ENCODE assay signal across 2 cellular contexts in the genomic region with DNA sequence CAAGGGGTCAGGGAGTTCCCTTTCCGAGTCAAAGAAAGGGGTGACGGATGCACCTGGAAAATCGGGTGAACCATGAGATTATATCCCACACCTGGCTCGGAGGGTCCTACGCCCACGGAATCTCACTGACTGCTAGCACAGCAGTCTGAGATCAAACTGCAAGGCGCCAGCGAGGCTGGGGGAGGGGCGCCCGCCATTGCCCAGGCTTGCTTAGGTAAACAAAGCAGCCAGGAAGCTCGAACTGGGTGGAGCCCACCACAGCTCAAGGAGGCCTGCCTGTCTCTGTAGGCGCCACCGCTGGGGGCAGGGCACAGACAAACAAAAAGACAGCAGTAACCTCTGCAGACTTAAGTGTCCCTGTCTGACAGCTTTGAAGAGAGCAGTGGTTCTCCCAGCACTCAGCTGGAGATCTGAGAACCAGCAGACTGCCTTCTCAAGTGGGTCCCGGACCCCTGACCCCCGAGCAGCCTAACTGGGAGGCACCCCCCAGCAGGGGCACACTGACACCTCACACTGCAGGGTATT. TPM values are rescaled to one million over a fixed set of nuclear protein-coding genes. Genes with fewer than 3 reads are reported as not detected.
"Had no signal": no experiment of that assay in that cellular context is flagged by ENCODE, and none has a peak within 500 bp of the region (broad histone marks: within the 10 kb centered on the region; RNA-seq: fewer than 3 reads in every experiment).

No MANE protein-coding gene starts in this region.

RNA-seq across cellular contexts. Expression of gene KLF15, which starts 25.3 kb away (rescaled TPM):
- total RNA-seq: activated CD8-positive, alpha-beta T cell treated with anti-CD3 and anti-CD28 coated beads, Interleukin-2, amount 10 ng/mL, durations not matched to agents 7 days and 5 days; T-helper 2 cell treated with Interferon-gamma antibody and Interleukin-4, amounts not matched to agents 100 ng/mL and 5 ng/mL, for 36 hours had no signal
